1 cellular context compared by ENCODE assay signal in genomic region chr6:27830665-27831433, GRCh38.
TF ChIP-seq lines count a peak whose summit lies in the region.
"Not testable (repeated sequence)": the region's sequence is repeated elsewhere in the genome, so short reads cannot be mapped to it uniquely, and the experiment has no call there.

No MANE protein-coding gene starts in this region.

TF ChIP-seq in K562, 482 proteins besides CTCF, POLR2A, EP300 and RAD21 (continued from another document and continues in another):
- TF ChIP-seq, protein P1, sequence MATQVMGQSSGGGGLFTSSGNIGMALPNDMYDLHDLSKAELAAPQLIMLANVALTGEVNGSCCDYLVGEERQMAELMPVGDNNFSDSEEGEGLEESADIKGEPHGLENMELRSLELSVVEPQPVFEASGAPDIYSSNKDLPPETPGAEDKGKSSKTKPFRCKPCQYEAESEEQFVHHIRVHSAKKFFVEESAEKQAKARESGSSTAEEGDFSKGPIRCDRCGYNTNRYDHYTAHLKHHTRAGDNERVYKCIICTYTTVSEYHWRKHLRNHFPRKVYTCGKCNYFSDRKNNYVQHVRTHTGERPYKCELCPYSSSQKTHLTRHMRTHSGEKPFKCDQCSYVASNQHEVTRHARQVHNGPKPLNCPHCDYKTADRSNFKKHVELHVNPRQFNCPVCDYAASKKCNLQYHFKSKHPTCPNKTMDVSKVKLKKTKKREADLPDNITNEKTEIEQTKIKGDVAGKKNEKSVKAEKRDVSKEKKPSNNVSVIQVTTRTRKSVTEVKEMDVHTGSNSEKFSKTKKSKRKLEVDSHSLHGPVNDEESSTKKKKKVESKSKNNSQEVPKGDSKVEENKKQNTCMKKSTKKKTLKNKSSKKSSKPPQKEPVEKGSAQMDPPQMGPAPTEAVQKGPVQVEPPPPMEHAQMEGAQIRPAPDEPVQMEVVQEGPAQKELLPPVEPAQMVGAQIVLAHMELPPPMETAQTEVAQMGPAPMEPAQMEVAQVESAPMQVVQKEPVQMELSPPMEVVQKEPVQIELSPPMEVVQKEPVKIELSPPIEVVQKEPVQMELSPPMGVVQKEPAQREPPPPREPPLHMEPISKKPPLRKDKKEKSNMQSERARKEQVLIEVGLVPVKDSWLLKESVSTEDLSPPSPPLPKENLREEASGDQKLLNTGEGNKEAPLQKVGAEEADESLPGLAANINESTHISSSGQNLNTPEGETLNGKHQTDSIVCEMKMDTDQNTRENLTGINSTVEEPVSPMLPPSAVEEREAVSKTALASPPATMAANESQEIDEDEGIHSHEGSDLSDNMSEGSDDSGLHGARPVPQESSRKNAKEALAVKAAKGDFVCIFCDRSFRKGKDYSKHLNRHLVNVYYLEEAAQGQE (CRISPR knock-in tag; IDR thresholded peaks at IDR 0.05; ENCODE audit: low read depth): peak; percentile 64; the same call in 1 of the 2 replicates
- peak; percentile 35 for TF ChIP-seq HMGN3 (IDR thresholded peaks at IDR 0.05; ENCODE audit: borderline replicate concordance, extremely low read depth, insufficient read length, low read depth, low read length)
- TF ChIP-seq NFATC3 (IDR thresholded peaks at IDR 0.05): 0 out of 2 replicates have a peak, but pooled peaks have one; percentile 16
- TF ChIP-seq, protein P2, sequence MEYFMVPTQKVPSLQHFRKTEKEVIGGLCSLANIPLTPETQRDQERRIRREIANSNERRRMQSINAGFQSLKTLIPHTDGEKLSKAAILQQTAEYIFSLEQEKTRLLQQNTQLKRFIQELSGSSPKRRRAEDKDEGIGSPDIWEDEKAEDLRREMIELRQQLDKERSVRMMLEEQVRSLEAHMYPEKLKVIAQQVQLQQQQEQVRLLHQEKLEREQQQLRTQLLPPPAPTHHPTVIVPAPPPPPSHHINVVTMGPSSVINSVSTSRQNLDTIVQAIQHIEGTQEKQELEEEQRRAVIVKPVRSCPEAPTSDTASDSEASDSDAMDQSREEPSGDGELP (CRISPR knock-in tag; IDR thresholded peaks at IDR 0.05; ENCODE audit: borderline replicate concordance): 0 out of 2 replicates have a peak, but pooled peaks have one; percentile 40
- TF ChIP-seq ZNF224 (CRISPR knock-in tag; IDR thresholded peaks at IDR 0.05): peak; percentile 43; the same call in 1 of the 2 replicates
- TF ChIP-seq, protein P3, sequence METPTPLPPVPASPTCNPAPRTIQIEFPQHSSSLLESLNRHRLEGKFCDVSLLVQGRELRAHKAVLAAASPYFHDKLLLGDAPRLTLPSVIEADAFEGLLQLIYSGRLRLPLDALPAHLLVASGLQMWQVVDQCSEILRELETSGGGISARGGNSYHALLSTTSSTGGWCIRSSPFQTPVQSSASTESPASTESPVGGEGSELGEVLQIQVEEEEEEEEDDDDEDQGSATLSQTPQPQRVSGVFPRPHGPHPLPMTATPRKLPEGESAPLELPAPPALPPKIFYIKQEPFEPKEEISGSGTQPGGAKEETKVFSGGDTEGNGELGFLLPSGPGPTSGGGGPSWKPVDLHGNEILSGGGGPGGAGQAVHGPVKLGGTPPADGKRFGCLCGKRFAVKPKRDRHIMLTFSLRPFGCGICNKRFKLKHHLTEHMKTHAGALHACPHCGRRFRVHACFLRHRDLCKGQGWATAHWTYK (CRISPR knock-in tag; IDR thresholded peaks at IDR 0.05): 0 out of 2 replicates have a peak, but pooled peaks have one; percentile 43
- TF ChIP-seq SMAD4 (CRISPR knock-in tag; conservative IDR thresholded peaks at IDR 0.05): peak; percentile 44
- 0 out of 2 replicates have a peak, but pooled peaks have one; percentile 42 for TF ChIP-seq ELF2 (CRISPR knock-in tag; IDR thresholded peaks at IDR 0.05)
- 0 out of 2 replicates have a peak, but pooled peaks have one; percentile 47 for TF ChIP-seq ZNF408 (CRISPR knock-in tag; IDR thresholded peaks at IDR 0.05; ENCODE audit: low read depth)
- TF ChIP-seq GABPA (tag; conservative IDR thresholded peaks at IDR 0.05; ENCODE audit: low read depth): 0 out of 2 replicates have a peak, but pooled peaks have one; percentile 6
- 0 out of 2 replicates have a peak, but pooled peaks have one; percentile 49 for TF ChIP-seq PHB (CRISPR knock-in tag; IDR thresholded peaks at IDR 0.05)
- 0 out of 2 replicates have a peak, but pooled peaks have one; percentile 11 for TF ChIP-seq MIER1 (IDR thresholded peaks at IDR 0.05; ENCODE audit: low read depth)
- peak in 1 of 2 experiments; percentile 37; a peak in 1 of 4 replicates for TF ChIP-seq HDAC1 (IDR thresholded peaks at IDR 0.05)
- TF ChIP-seq MAFF (IDR thresholded peaks at IDR 0.05; ENCODE audit: low read length): peak; percentile 39; the same call in 1 of the 2 replicates
- peak; percentile 51; the same call in 1 of the 2 replicates for TF ChIP-seq ZBTB17 (CRISPR knock-in tag; IDR thresholded peaks at IDR 0.05)
- TF ChIP-seq, protein P4, sequence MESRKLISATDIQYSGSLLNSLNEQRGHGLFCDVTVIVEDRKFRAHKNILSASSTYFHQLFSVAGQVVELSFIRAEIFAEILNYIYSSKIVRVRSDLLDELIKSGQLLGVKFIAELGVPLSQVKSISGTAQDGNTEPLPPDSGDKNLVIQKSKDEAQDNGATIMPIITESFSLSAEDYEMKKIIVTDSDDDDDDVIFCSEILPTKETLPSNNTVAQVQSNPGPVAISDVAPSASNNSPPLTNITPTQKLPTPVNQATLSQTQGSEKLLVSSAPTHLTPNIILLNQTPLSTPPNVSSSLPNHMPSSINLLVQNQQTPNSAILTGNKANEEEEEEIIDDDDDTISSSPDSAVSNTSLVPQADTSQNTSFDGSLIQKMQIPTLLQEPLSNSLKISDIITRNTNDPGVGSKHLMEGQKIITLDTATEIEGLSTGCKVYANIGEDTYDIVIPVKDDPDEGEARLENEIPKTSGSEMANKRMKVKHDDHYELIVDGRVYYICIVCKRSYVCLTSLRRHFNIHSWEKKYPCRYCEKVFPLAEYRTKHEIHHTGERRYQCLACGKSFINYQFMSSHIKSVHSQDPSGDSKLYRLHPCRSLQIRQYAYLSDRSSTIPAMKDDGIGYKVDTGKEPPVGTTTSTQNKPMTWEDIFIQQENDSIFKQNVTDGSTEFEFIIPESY (CRISPR knock-in tag; IDR thresholded peaks at IDR 0.05): peak; percentile 53; the same call in 1 of the 2 replicates
- TF ChIP-seq FOXK1 (CRISPR knock-in tag; IDR thresholded peaks at IDR 0.05; ENCODE audit: borderline replicate concordance): 0 out of 2 replicates have a peak, but pooled peaks have one; percentile 42
- TF ChIP-seq ZNF41 (CRISPR knock-in tag; conservative IDR thresholded peaks at IDR 0.05): peak; percentile 58; the same call in 1 of the 2 replicates
- peak in 1 of 2 experiments; percentile 56; a peak in 1 of 4 replicates for TF ChIP-seq MAZ (CRISPR knock-in tag; conservative IDR thresholded peaks at IDR 0.05 in 1 of 2, IDR thresholded peaks at IDR 0.05 in 1 of 2)
- TF ChIP-seq EP400 (IDR thresholded peaks at IDR 0.05): 0 out of 2 replicates have a peak, but pooled peaks have one; percentile 52
- peak; percentile 58 for TF ChIP-seq MAFG (tag; conservative IDR thresholded peaks at IDR 0.05)
- peak; percentile 63; the same call in 1 of the 2 replicates for TF ChIP-seq DMBX1 (CRISPR knock-in tag; IDR thresholded peaks at IDR 0.05; ENCODE audit: borderline replicate concordance)
- TF ChIP-seq SUPT5H (IDR thresholded peaks at IDR 0.05): peak; percentile 94
- TF ChIP-seq, protein P5, sequence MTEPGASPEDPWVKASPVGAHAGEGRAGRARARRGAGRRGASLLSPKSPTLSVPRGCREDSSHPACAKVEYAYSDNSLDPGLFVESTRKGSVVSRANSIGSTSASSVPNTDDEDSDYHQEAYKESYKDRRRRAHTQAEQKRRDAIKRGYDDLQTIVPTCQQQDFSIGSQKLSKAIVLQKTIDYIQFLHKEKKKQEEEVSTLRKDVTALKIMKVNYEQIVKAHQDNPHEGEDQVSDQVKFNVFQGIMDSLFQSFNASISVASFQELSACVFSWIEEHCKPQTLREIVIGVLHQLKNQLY (CRISPR knock-in tag; conservative IDR thresholded peaks at IDR 0.05): 0 out of 4 replicates have a peak, but pooled peaks of 1 of the 2 experiments have one; percentile 28
- peak; percentile 15; the same call in 1 of the 2 replicates for TF ChIP-seq ARID3A (IDR thresholded peaks at IDR 0.05; ENCODE audit: borderline replicate concordance, low read depth, low read length)
- peak; percentile 43; the same call in 1 of the 2 replicates for TF ChIP-seq CEBPG (CRISPR knock-in tag; IDR thresholded peaks at IDR 0.05)
- TF ChIP-seq CEBPG (tag; conservative IDR thresholded peaks at IDR 0.05 in 1 of 2, IDR thresholded peaks at IDR 0.05 in 1 of 2); ATF1 (CRISPR knock-in tag; IDR thresholded peaks at IDR 0.05); FOXM1 (IDR thresholded peaks at IDR 0.05; ENCODE audit: low read depth): not testable (repeated sequence)
- TF ChIP-seq SIRT6 (IDR thresholded peaks at IDR 0.05; ENCODE audit: low read depth, low read length): peak; percentile 88
- 0 out of 4 replicates have a peak, but pooled peaks of 1 of the 2 experiments have one; percentile 11 for TF ChIP-seq RCOR1 (IDR thresholded peaks at IDR 0.05; ENCODE audit: borderline replicate concordance in 1 of 2, low read depth in 2 of 2, low read length in 2 of 2)
- TF ChIP-seq HDAC6 (IDR thresholded peaks at IDR 0.05; ENCODE audit: low read depth, low read length): peak; percentile 54; the same call in 1 of the 2 replicates
- TF ChIP-seq POLR2B (IDR thresholded peaks at IDR 0.05; ENCODE audit: low read depth, partially characterized antibody): peak; percentile 77
- peak; percentile 69 for TF ChIP-seq ATF1 (tag; IDR thresholded peaks at IDR 0.05)
- TF ChIP-seq MED1 (CRISPR knock-in tag; IDR thresholded peaks at IDR 0.05; ENCODE audit: borderline replicate concordance): peak; percentile 94
- peak; percentile 49; the same call in 1 of the 2 replicates for TF ChIP-seq FOXM1 (CRISPR knock-in tag; IDR thresholded peaks at IDR 0.05; ENCODE audit: low read depth)
- TF ChIP-seq, protein P6, sequence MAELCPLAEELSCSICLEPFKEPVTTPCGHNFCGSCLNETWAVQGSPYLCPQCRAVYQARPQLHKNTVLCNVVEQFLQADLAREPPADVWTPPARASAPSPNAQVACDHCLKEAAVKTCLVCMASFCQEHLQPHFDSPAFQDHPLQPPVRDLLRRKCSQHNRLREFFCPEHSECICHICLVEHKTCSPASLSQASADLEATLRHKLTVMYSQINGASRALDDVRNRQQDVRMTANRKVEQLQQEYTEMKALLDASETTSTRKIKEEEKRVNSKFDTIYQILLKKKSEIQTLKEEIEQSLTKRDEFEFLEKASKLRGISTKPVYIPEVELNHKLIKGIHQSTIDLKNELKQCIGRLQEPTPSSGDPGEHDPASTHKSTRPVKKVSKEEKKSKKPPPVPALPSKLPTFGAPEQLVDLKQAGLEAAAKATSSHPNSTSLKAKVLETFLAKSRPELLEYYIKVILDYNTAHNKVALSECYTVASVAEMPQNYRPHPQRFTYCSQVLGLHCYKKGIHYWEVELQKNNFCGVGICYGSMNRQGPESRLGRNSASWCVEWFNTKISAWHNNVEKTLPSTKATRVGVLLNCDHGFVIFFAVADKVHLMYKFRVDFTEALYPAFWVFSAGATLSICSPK (IDR thresholded peaks at IDR 0.05; ENCODE audit: borderline replicate concordance): 0 out of 2 replicates have a peak, but pooled peaks have one; percentile 12
- TF ChIP-seq DNMT1 (IDR thresholded peaks at IDR 0.05): 0 out of 2 replicates have a peak, but pooled peaks have one; percentile 86
- peak; percentile 21; the same call in 1 of the 2 replicates for TF ChIP-seq POLR2AphosphoS2 (IDR thresholded peaks at IDR 0.05; ENCODE audit: low read length)
- TF ChIP-seq PREB (CRISPR knock-in tag; IDR thresholded peaks at IDR 0.05): peak; percentile 88; the same call in 1 of the 2 replicates
- TF ChIP-seq ZMIZ1 (IDR thresholded peaks at IDR 0.05; ENCODE audit: low read depth in 2 of 2, low read length in 2 of 2): 0 out of 4 replicates have a peak, but pooled peaks of 1 of the 2 experiments have one; percentile 27
- peak; percentile 23; the same call in 1 of the 2 replicates for TF ChIP-seq ZFP1 (CRISPR knock-in tag; IDR thresholded peaks at IDR 0.05)
- TF ChIP-seq NBN (IDR thresholded peaks at IDR 0.05; ENCODE audit: low read depth): peak; percentile 35; the same call in 1 of the 2 replicates
